Comparison of ENCODE assay signal across 12 cellular contexts in the genomic region with DNA sequence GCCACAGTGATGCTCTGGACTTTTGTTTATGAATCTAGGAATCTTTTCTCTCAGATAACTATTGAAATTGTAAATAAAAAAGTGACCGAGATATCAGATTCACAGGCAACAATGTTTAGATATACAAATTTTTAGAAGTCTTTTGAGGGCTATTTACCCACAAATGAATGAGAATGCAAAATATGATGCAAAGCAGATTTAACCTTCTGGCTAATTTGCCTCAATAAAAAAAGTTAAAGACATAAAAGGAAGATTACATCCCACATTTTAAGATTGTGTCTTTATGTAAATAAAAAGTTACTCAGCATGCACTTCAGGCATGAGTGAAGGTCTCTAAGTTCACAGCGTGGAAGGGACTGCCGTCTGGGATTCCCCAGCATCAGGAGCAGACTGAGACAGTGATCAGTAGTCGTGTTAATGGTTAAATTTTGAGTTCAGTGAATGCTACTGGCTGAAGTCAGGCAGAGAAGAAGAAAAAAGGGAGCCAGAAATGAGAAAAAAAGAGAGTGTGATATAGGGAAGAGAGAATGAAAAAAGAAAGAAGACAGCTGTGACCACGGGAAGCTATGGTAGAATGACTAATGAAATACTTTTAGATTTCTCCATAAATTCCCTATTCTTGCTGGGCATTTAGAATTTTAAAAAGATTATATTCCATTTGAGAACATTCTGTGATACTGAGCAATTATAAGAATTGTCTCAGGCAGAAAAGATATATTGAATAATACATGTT.
DNase-seq lines count a peak whose midpoint lies in the region; ATAC-seq, FAIRE-seq and TF ChIP-seq lines count a peak whose summit lies in the region.
"Had no signal": no experiment of that assay in that cellular context is flagged by ENCODE, and none has a peak within 500 bp of the region (broad histone marks: within the 10 kb centered on the region; RNA-seq: fewer than 3 reads in every experiment).

No MANE protein-coding gene starts in this region.

- DNase-seq in EH (ENCODE audit: low read depth) (peak; percentile 43), astrocyte (ENCODE audit: low read depth) (no peak), NCI-H1417 (lab: John Stamatoyannopoulos, UW) (no peak), PC-3 (no peak), DMS53 treated with DMSO at 0.1 percent for 48 hours (lab: John Stamatoyannopoulos, UW; ENCODE audit: unreplicated experiment) (no peak)
- DNase-seq: activated gamma-delta T cell had no signal

- H3K9me3 ChIP-seq in astrocyte (ENCODE audit: insufficient read depth, low read depth, low read length) (no peaks in the 10 kb centered on the region), PC-3 (ENCODE audit: low read length) (no peaks in the 10 kb centered on the region)
- H3K9me3 ChIP-seq: thoracic aorta had no signal

- no peaks in the 10 kb centered on the region for H3K36me3 ChIP-seq in astrocyte (ENCODE audit: insufficient read depth, low read length)
- no peaks in the 10 kb centered on the region for H3K36me3 ChIP-seq in PC-3 (ENCODE audit: low read depth, low read length)
- H3K36me3 ChIP-seq: thoracic aorta had no signal

- ATAC-seq in GM21447 (IDR thresholded peaks at IDR 0.05; ENCODE audit: unreplicated experiment) = peak; percentile 82
- ATAC-seq in HG03342 (IDR thresholded peaks at IDR 0.05; ENCODE audit: unreplicated experiment) = peak; percentile 80
- no peak for ATAC-seq in PC-3
- ATAC-seq in GM21576 (IDR thresholded peaks at IDR 0.05; ENCODE audit: unreplicated experiment) = no peak
- ATAC-seq: activated CD4-positive, CD25-positive, alpha-beta regulatory T cell treated with anti-CD3 and anti-CD28 coated beads, Interleukin-2, amount 50 U/mL, for 24 hours; sciatic nerve had no signal

- no peaks in the 10 kb centered on the region for H3K27me3 Mint-ChIP-seq in astrocyte (ENCODE audit: low read depth, unreplicated experiment)

- CTCF ChIA-PET in PC-3 (lab: Charles Lee) = no interaction called here

- POLR2A ChIA-PET in PC-3 (lab: Charles Lee; ENCODE audit: unreplicated experiment) = no interaction called here

- H3K27ac Mint-ChIP-seq in astrocyte (ENCODE audit: unreplicated experiment) = no peak overlapping the region

- BruUV-seq in PC-3 (replicated peaks; lab: Mats Ljungman, UMichigan) = no TSS peak

- H3K4me2 ChIP-seq in astrocyte (ENCODE audit: low read length) = peak overlapping the region; percentile 15
- H3K4me2 ChIP-seq in PC-3 (ENCODE audit: low read length) = no peak overlapping the region

- intact Hi-C loops in PC-3 (cut with micrococcal nuclease) = no loop called here

- no peaks in the 10 kb centered on the region for H3K9me2 ChIP-seq in PC-3 (replicated peaks; ENCODE audit: low read length)

- H2AFZ ChIP-seq in astrocyte (ENCODE audit: low read depth, low read length) (no peak overlapping the region), PC-3 (ENCODE audit: low read length) (no peak overlapping the region)

- no peaks in the 10 kb centered on the region for H3K36me3 Mint-ChIP-seq in astrocyte (ENCODE audit: low read depth, unreplicated experiment)

- H3K4me3 ChIP-seq in astrocyte (ENCODE audit: insufficient read depth, low read depth, low read length) (no peak overlapping the region), PC-3 (ENCODE audit: low read length) (no peak overlapping the region)
- H3K4me3 ChIP-seq: thoracic aorta had no signal

- H3K79me2 ChIP-seq in astrocyte (ENCODE audit: insufficient read depth, low read length) (no peaks in the 10 kb centered on the region), PC-3 (ENCODE audit: low read length) (no peaks in the 10 kb centered on the region)

- H3K4me3 Mint-ChIP-seq in astrocyte (ENCODE audit: unreplicated experiment) = no peak overlapping the region

- TF ChIP-seq CTCF in astrocyte (IDR thresholded peaks at IDR 0.05; ENCODE audit: insufficient read depth, low read depth, low read length) = no peak
- TF ChIP-seq CTCF in PC-3 (conservative IDR thresholded peaks at IDR 0.05; ENCODE audit: low read depth, low read length) = no peak

- H3K27ac ChIP-seq in astrocyte (ENCODE audit: low read depth, low read length) = no peak overlapping the region
- H3K27ac ChIP-seq in PC-3 (ENCODE audit: low read length) = no peak overlapping the region
- H3K27ac ChIP-seq: thoracic aorta had no signal

- H4K20me1 ChIP-seq in astrocyte (ENCODE audit: insufficient read depth, low read length) (no peaks in the 10 kb centered on the region), PC-3 (ENCODE audit: low read length) (no peaks in the 10 kb centered on the region)

- H3K9ac ChIP-seq in astrocyte (ENCODE audit: low read length) (no peak overlapping the region), PC-3 (ENCODE audit: low read length) (no peak overlapping the region)

- H3F3A ChIP-seq in PC-3 (ENCODE audit: low read length, unreplicated experiment) = no peaks in the 10 kb centered on the region

- H3K27me3 ChIP-seq in astrocyte (ENCODE audit: insufficient read depth, low read length) (no peaks in the 10 kb centered on the region), PC-3 (ENCODE audit: low read length) (no peaks in the 10 kb centered on the region)

- H3K9me3 Mint-ChIP-seq in astrocyte (ENCODE audit: unreplicated experiment) = no peaks in the 10 kb centered on the region

- no peaks in the 10 kb centered on the region for H3K4me1 ChIP-seq in astrocyte (ENCODE audit: insufficient read depth, low read length)
- peaks cover 17% of the 10 kb centered on the region for H3K4me1 ChIP-seq in PC-3 (ENCODE audit: insufficient read depth, low read length)

- peaks cover 8% of the 10 kb centered on the region for H3K4me1 Mint-ChIP-seq in astrocyte (ENCODE audit: low read depth, unreplicated experiment)

- no peak for FAIRE-seq in astrocyte (lab: Jason Lieb, UNC)

Comparison
In these comparisons a context has a peak if more than half of its experiments do, and no peak if none do; other contexts are left out.
1. ATAC-seq: peak in GM21447 (single experiment) and HG03342 (single experiment); none in PC-3 (single experiment) and GM21576 (single experiment).